20 cellular contexts compared by ENCODE assay signal in the genomic region with DNA sequence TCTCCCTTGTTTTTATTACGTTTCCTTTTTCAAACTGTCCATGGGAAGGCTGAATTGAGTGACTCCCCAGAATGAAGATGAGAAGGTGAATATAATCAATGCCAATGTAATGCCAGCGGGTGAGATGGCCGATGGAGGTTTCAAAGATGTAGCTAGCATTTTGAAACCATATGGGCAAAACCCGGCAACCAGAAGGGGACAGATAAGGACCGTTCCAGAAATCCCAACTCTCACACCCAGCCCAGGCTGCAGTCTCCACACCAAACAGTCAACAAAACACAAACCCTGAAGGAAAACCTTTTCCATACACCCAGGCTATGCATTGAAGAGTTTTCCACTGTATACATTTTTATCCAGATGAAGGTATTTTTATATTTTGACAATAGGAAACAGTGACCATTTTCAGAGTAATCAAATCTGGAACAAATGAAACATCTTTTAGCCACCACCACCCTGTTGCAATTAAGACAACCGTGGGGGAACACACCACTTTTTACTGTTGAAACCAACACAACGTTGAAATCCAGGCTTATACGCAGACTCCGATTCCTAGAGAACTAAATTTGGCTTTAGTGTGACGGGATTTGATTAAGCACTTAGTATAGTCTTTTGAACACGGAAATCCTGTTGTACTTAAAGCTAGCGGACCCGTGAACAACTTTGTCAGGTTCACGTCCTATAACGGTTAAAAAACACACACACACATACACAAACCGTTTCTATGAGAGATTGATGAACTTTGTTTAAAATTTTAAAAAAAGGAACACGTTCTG. TPM values are rescaled to one million over a fixed set of nuclear protein-coding genes. Genes with fewer than 3 reads are reported as not detected.
A peak's percentile ranks its signal among the peaks of the same experiment; 100 is the strongest.
DNase-seq lines count a peak whose midpoint lies in the region; ATAC-seq and TF ChIP-seq lines count a peak whose summit lies in the region.
"Had no signal": no experiment of that assay in that cellular context is flagged by ENCODE, and none has a peak within 500 bp of the region (broad histone marks: within the 10 kb centered on the region; RNA-seq: fewer than 3 reads in every experiment).

No MANE protein-coding gene starts in this region.

- 0 out of 2 replicates have a peak, but pooled peaks cover 10% of the 10 kb centered on the region for H3K9me3 ChIP-seq in OCI-LY7 (ENCODE audit: low read length)
- peaks cover 74% of the 10 kb centered on the region for H3K9me3 ChIP-seq in SJSA1 (replicated peaks)
- H3K9me3 ChIP-seq: BE2C had no signal

- H3K36me3 Mint-ChIP-seq in endothelial cell (ENCODE audit: low read depth, unreplicated experiment), result peaks cover 10% of the 10 kb centered on the region
- H3K36me3 Mint-ChIP-seq: CD4-positive, alpha-beta memory T cell; CD4-positive, CD25-positive, alpha-beta regulatory T cell had no signal

- intact Hi-C loops in OCI-LY7 (cut with micrococcal nuclease; ENCODE audit: unreplicated experiment), result no loop called here

- H3K27me3 Mint-ChIP-seq in endothelial cell (ENCODE audit: unreplicated experiment), result peaks cover 5% of the 10 kb centered on the region
- H3K27me3 Mint-ChIP-seq: CD4-positive, alpha-beta memory T cell; CD4-positive, CD25-positive, alpha-beta regulatory T cell; CD8-positive, alpha-beta memory T cell had no signal

- POLR2A ChIA-PET in OCI-LY7 (lab: Charles Lee), result no interaction called here

- H3K36me3 ChIP-seq in OCI-LY7 (ENCODE audit: insufficient read depth, low read length), result no peaks in the 10 kb centered on the region
- H3K36me3 ChIP-seq in SJSA1, result no peaks in the 10 kb centered on the region
- H3K36me3 ChIP-seq: BE2C, BLaER1 had no signal

- no peak for TF ChIP-seq CTCF in OCI-LY7 (conservative IDR thresholded peaks at IDR 0.05; ENCODE audit: low read length)
- TF ChIP-seq CTCF in endothelial cell (IDR thresholded peaks at IDR 0.05; ENCODE audit: unreplicated experiment), result no peak

- CTCF ChIA-PET in OCI-LY7 (lab: Charles Lee; ENCODE audit: unreplicated experiment), result interaction anchor here (0.6 kb wide), 1 partner anchor 417 kb away, joined by 3 read pairs; no protein-coding TSS in a partner anchor

- H3K4me2 ChIP-seq in OCI-LY7 (ENCODE audit: low read length), result no peak overlapping the region
- H3K4me2 ChIP-seq: BLaER1 had no signal

- no peak overlapping the region for H3K27ac ChIP-seq in OCI-LY7 (ENCODE audit: low read depth, low read length, poor library complexity, severe bottlenecking)
- no peak overlapping the region for H3K27ac ChIP-seq in SJSA1
- H3K27ac ChIP-seq: BLaER1 had no signal

- no peaks in the 10 kb centered on the region for H4K20me1 ChIP-seq in OCI-LY7 (ENCODE audit: insufficient read depth, low read length)
- H4K20me1 ChIP-seq: BLaER1 had no signal

- peaks cover 1% of the 10 kb centered on the region for H3K4me1 ChIP-seq in OCI-LY7 (ENCODE audit: insufficient read depth, low read length, poor library complexity, severe bottlenecking)
- no peaks in the 10 kb centered on the region for H3K4me1 ChIP-seq in SJSA1 (replicated peaks)
- H3K4me1 ChIP-seq: BE2C had no signal

- TSS peak; percentile 65 for BruUV-seq in OCI-LY7 (replicated peaks; lab: Mats Ljungman, UMichigan)

- no peaks in the 10 kb centered on the region for H3K9me3 Mint-ChIP-seq in endothelial cell (ENCODE audit: unreplicated experiment)

- H3K4me3 ChIP-seq in OCI-LY7 (ENCODE audit: low read depth, low read length, poor library complexity, severe bottlenecking) (no peak overlapping the region), SJSA1 (no peak overlapping the region)
- H3K4me3 ChIP-seq: BLaER1 had no signal

- H3K9me2 ChIP-seq in OCI-LY7 (ENCODE audit: insufficient read depth, low read length), result no peaks in the 10 kb centered on the region

- H2AFZ ChIP-seq in OCI-LY7 (ENCODE audit: low read length), result no peak overlapping the region

- no peak for ATAC-seq in GM18870 (IDR thresholded peaks at IDR 0.05; ENCODE audit: unreplicated experiment)

- H3K79me2 ChIP-seq in OCI-LY7 (ENCODE audit: insufficient read depth, low read depth, low read length), result no peaks in the 10 kb centered on the region

- peak overlapping the region; percentile 25 for H3K4me3 Mint-ChIP-seq in endothelial cell (ENCODE audit: unreplicated experiment)
- H3K4me3 Mint-ChIP-seq: CD14-positive monocyte; CD4-positive, alpha-beta memory T cell; CD4-positive, CD25-positive, alpha-beta regulatory T cell; CD8-positive, alpha-beta memory T cell had no signal

- peaks cover 46% of the 10 kb centered on the region for H3K27me3 ChIP-seq in SJSA1 (replicated peaks)
- H3K27me3 ChIP-seq: BE2C had no signal

- H3K27ac Mint-ChIP-seq in endothelial cell (ENCODE audit: unreplicated experiment), result no peak overlapping the region
- H3K27ac Mint-ChIP-seq: CD14-positive monocyte; CD4-positive, alpha-beta memory T cell; CD4-positive, CD25-positive, alpha-beta regulatory T cell; CD8-positive, alpha-beta memory T cell had no signal

- DNase-seq in OCI-LY7 (ENCODE audit: low spot score), result no peak
- peak; percentile 72 to 91 for DNase-seq in SJSA1 (ENCODE audit: low read depth in 1 of 2, low spot score in 2 of 2)
- no peak for DNase-seq in endothelial cell (ENCODE audit: low spot score)
- no peak for DNase-seq in DMS53 treated with DMSO at 0.1 percent for 48 hours (lab: John Stamatoyannopoulos, UW; ENCODE audit: unreplicated experiment)
- DNase-seq: 8988T; ACHN; BE2C; C1 segment of cervical spinal cord; CD4-positive, alpha-beta memory T cell; CD4-positive, CD25-positive, alpha-beta regulatory T cell; CD8-positive, alpha-beta memory T cell; COR-L47; DMS 273 treated with DMSO at 0.1 percent for 48 hours; DMS153; DMS53; DMS79 treated with DMSO at 0.1 percent for 48 hours; GF-D8 had no signal

- H3K4me1 Mint-ChIP-seq in endothelial cell (ENCODE audit: unreplicated experiment), result no peaks in the 10 kb centered on the region
- H3K4me1 Mint-ChIP-seq: CD14-positive monocyte; CD4-positive, alpha-beta memory T cell; CD4-positive, CD25-positive, alpha-beta regulatory T cell; CD8-positive, alpha-beta memory T cell had no signal

RNA-seq across cellular contexts. Expression of a gene that starts 19.0 kb away (rescaled TPM):
- total RNA-seq in OCI-LY7 (2014; rRNA removed; shearing (Covaris generic)), result 0.70 and 0.73 TPM in 2 replicates
- total RNA-seq in OCI-LY7 (2022) (2.7 TPM in 2 replicates), endothelial cell (ENCODE audit: unreplicated experiment) (14.8 TPM)
- total RNA-seq in SJSA1 (2014; rRNA removed; shearing (Covaris generic)), result 1.8 and 8.5 TPM in 2 replicates

RNA-seq across cellular contexts. Expression of a gene that starts 55.8 kb away (rescaled TPM):
- total RNA-seq in OCI-LY7 (2014; rRNA removed; shearing (Covaris generic)), result 16.3 and 25.8 TPM in 2 replicates
- total RNA-seq in OCI-LY7 (2022) (45.9 and 51.3 TPM in 2 replicates), endothelial cell (ENCODE audit: unreplicated experiment) (93.7 TPM)
- 13.0 and 20.5 TPM in 2 replicates for total RNA-seq in SJSA1 (2014; rRNA removed; shearing (Covaris generic))

Comparison
In these comparisons a context has a peak if more than half of its experiments do, and no peak if none do; other contexts are left out.
1. DNase-seq: peak in SJSA1 (2 of 2); none in OCI-LY7 (single experiment), endothelial cell (single experiment) and DMS53 treated with DMSO at 0.1 percent for 48 hours (single experiment).